ENCODE assay signal across 17 cellular contexts in genomic region chr1:30571380-30571779, GRCh38.
A peak's percentile ranks its signal among the peaks of the same experiment; 100 is the strongest.
DNase-seq lines count a peak whose midpoint lies in the region; ATAC-seq and TF ChIP-seq lines count a peak whose summit lies in the region.
"Had no signal": no experiment of that assay in that cellular context is flagged by ENCODE, and none has a peak within 500 bp of the region (broad histone marks: within the 10 kb centered on the region; RNA-seq: fewer than 3 reads in every experiment).

No MANE protein-coding gene starts in this region.

- no peaks in the 10 kb centered on the region for H3K4me1 Mint-ChIP-seq in activated CD4-positive, alpha-beta T cell treated with anti-CD3 and anti-CD28 coated beads, Interleukin-2, amount 10 ng/mL, durations not matched to agents 24 days and 14 days
- no peaks in the 10 kb centered on the region for H3K4me1 Mint-ChIP-seq in activated CD4-positive, alpha-beta T cell treated with anti-CD3 and anti-CD28 coated beads, Interleukin-2, amount 10 ng/mL, durations not matched to agents 7 days and 5 days
- H3K4me1 Mint-ChIP-seq in neural crest cell: no peaks in the 10 kb centered on the region
- H3K4me1 Mint-ChIP-seq: CD14-positive monocyte; CD4-positive, alpha-beta memory T cell had no signal

- intact Hi-C loops in activated CD4-positive, alpha-beta T cell treated with anti-CD3 and anti-CD28 coated beads, Interleukin-2, amount 10 ng/mL, durations not matched to agents 24 days and 14 days (cut with micrococcal nuclease): no loop called here

- no peak overlapping the region for H3K27ac Mint-ChIP-seq in activated CD4-positive, alpha-beta T cell treated with anti-CD3 and anti-CD28 coated beads, Interleukin-2, amount 10 ng/mL, durations not matched to agents 24 days and 14 days
- H3K27ac Mint-ChIP-seq in activated CD4-positive, alpha-beta T cell treated with anti-CD3 and anti-CD28 coated beads, Interleukin-2, amount 10 ng/mL, durations not matched to agents 7 days and 5 days: no peak overlapping the region
- peak overlapping the region; percentile 21 for H3K27ac Mint-ChIP-seq in neural crest cell (ENCODE audit: unreplicated experiment)
- H3K27ac Mint-ChIP-seq: CD4-positive, alpha-beta memory T cell; IgD-negative memory B cell had no signal

- CTCF ChIA-PET in activated CD4-positive, alpha-beta T cell treated with anti-CD3 and anti-CD28 coated beads, Interleukin-2, amount 10 ng/mL, durations not matched to agents 7 days and 5 days (lab: Charles Lee): no interaction called here

- TF ChIP-seq CTCF in GM10266 (IDR thresholded peaks at IDR 0.05; ENCODE audit: control insufficient read depth, insufficient read depth, low read depth, missing control alignments) (no peak), neural crest cell (conservative IDR thresholded peaks at IDR 0.05) (no peak)

- H3K36me3 Mint-ChIP-seq in activated CD4-positive, alpha-beta T cell treated with anti-CD3 and anti-CD28 coated beads, Interleukin-2, amount 10 ng/mL, durations not matched to agents 24 days and 14 days (ENCODE audit: low read depth): no peaks in the 10 kb centered on the region
- H3K36me3 Mint-ChIP-seq in activated CD4-positive, alpha-beta T cell treated with anti-CD3 and anti-CD28 coated beads, Interleukin-2, amount 10 ng/mL, durations not matched to agents 7 days and 5 days (ENCODE audit: low read depth): no peaks in the 10 kb centered on the region
- no peaks in the 10 kb centered on the region for H3K36me3 Mint-ChIP-seq in neural crest cell (ENCODE audit: low read depth)
- H3K36me3 Mint-ChIP-seq: CD14-positive monocyte; CD4-positive, alpha-beta memory T cell had no signal

- peak; percentile 20 for DNase-seq in activated CD4-positive, alpha-beta T cell treated with anti-CD3 and anti-CD28 coated beads, Interleukin-2, amount 10 ng/mL, durations not matched to agents 24 days and 14 days
- DNase-seq in activated CD4-positive, alpha-beta T cell treated with anti-CD3 and anti-CD28 coated beads, Interleukin-2, amount 10 ng/mL, durations not matched to agents 7 days and 5 days: no peak
- DNase-seq in GM10266 (ENCODE audit: extremely low spot score): peak; percentile 4
- DNase-seq in NCI-H524 treated with DMSO at 0.1 percent for 48 hours (lab: John Stamatoyannopoulos, UW): peak; percentile 33
- no peak for DNase-seq in neural crest cell (ENCODE audit: low read depth, low spot score)
- no peak for DNase-seq in DMS79 treated with DMSO at 0.1 percent for 48 hours (lab: John Stamatoyannopoulos, UW)
- DNase-seq: 8988T; Calu3; CD4-positive, alpha-beta memory T cell; DND-41; EL; GOT3; H9 had no signal

- POLR2A ChIA-PET in activated CD4-positive, alpha-beta T cell treated with anti-CD3 and anti-CD28 coated beads, Interleukin-2, amount 10 ng/mL, durations not matched to agents 7 days and 5 days (lab: Charles Lee): no interaction called here

- no peak for ATAC-seq in GM18498 (IDR thresholded peaks at IDR 0.05; ENCODE audit: unreplicated experiment)
- ATAC-seq: HepG2 had no signal

- no peak overlapping the region for H3K4me3 Mint-ChIP-seq in activated CD4-positive, alpha-beta T cell treated with anti-CD3 and anti-CD28 coated beads, Interleukin-2, amount 10 ng/mL, durations not matched to agents 24 days and 14 days
- H3K4me3 Mint-ChIP-seq in activated CD4-positive, alpha-beta T cell treated with anti-CD3 and anti-CD28 coated beads, Interleukin-2, amount 10 ng/mL, durations not matched to agents 7 days and 5 days: no peak overlapping the region
- H3K4me3 Mint-ChIP-seq in neural crest cell: no peak overlapping the region
- H3K4me3 Mint-ChIP-seq: CD14-positive monocyte; CD4-positive, alpha-beta memory T cell; H9; IgD-negative memory B cell had no signal

- peaks cover 5% of the 10 kb centered on the region for H3K27me3 Mint-ChIP-seq in activated CD4-positive, alpha-beta T cell treated with anti-CD3 and anti-CD28 coated beads, Interleukin-2, amount 10 ng/mL, durations not matched to agents 24 days and 14 days
- H3K27me3 Mint-ChIP-seq in activated CD4-positive, alpha-beta T cell treated with anti-CD3 and anti-CD28 coated beads, Interleukin-2, amount 10 ng/mL, durations not matched to agents 7 days and 5 days: peaks cover 2% of the 10 kb centered on the region
- peaks cover 10% of the 10 kb centered on the region for H3K27me3 Mint-ChIP-seq in neural crest cell (ENCODE audit: low read depth)

- H3K9me3 Mint-ChIP-seq in activated CD4-positive, alpha-beta T cell treated with anti-CD3 and anti-CD28 coated beads, Interleukin-2, amount 10 ng/mL, durations not matched to agents 24 days and 14 days: no peaks in the 10 kb centered on the region
- H3K9me3 Mint-ChIP-seq in activated CD4-positive, alpha-beta T cell treated with anti-CD3 and anti-CD28 coated beads, Interleukin-2, amount 10 ng/mL, durations not matched to agents 7 days and 5 days: no peaks in the 10 kb centered on the region
- H3K9me3 Mint-ChIP-seq in neural crest cell: no peaks in the 10 kb centered on the region
- H3K9me3 Mint-ChIP-seq: H9 had no signal

Comparison
In these comparisons a context has a peak if more than half of its experiments do, and no peak if none do; other contexts are left out.
1. DNase-seq: peak in activated CD4-positive, alpha-beta T cell treated with anti-CD3 and anti-CD28 coated beads, Interleukin-2, amount 10 ng/mL, durations not matched to agents 24 days and 14 days (single experiment), GM10266 (single experiment) and NCI-H524 treated with DMSO at 0.1 percent for 48 hours (single experiment); none in activated CD4-positive, alpha-beta T cell treated with anti-CD3 and anti-CD28 coated beads, Interleukin-2, amount 10 ng/mL, durations not matched to agents 7 days and 5 days (single experiment), neural crest cell (single experiment) and DMS79 treated with DMSO at 0.1 percent for 48 hours (single experiment).